In the genomic region with DNA sequence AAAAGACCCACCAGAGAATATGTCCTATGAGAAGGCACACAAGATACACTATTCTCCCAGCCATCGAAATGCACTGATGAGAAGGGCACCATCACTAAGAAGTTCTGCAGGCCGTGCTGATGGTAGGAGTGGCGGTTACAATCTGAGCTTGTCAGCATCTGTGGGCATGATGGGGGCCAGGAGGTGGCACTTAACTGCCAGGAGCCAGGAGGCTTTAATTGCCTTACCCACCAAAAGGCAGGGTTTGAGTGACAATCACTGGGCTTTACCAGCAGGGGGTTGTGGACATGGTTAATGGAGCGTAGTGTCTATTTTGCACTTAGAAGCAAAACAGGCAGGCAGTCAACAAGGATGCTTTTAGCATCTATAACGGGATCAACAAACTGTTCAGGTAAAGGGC, we compare ENCODE assay signal across 13 cellular contexts. TPM values are rescaled to one million over a fixed set of nuclear protein-coding genes. Genes with fewer than 3 reads are reported as not detected.
DNase-seq lines count a peak whose midpoint lies in the region; TF ChIP-seq lines count a peak whose summit lies in the region.
"Had no signal": no experiment of that assay in that cellular context is flagged by ENCODE, and none has a peak within 500 bp of the region (broad histone marks: within the 10 kb centered on the region; RNA-seq: fewer than 3 reads in every experiment).

No MANE protein-coding gene starts in this region.

- TF ChIP-seq CTCF in HFFc6 (IDR thresholded peaks at IDR 0.05) (0 out of 2 replicates have a peak, but pooled peaks have one; percentile 14), OCI-LY7 (conservative IDR thresholded peaks at IDR 0.05; ENCODE audit: low read length) (peak; percentile 66), ovary (IDR thresholded peaks at IDR 0.05) (no peak), uterus (IDR thresholded peaks at IDR 0.05) (no peak)

- no TSS peak for BruUV-seq in OCI-LY7 (replicated peaks; lab: Mats Ljungman, UMichigan)

- peaks cover 3% of the 10 kb centered on the region; the same call in 1 of the 2 replicates for H3K27me3 Mint-ChIP-seq in HFFc6 (ENCODE audit: insufficient read depth)

- no peak overlapping the region for H2BK12ac ChIP-seq in mesenchymal stem cell (ENCODE audit: low read length in 2 of 2)

- H3K4me3 Mint-ChIP-seq in HFFc6, result no peak overlapping the region
- H3K4me3 Mint-ChIP-seq: endodermal cell had no signal

- no peak overlapping the region for H3K4me3 ChIP-seq in OCI-LY7 (ENCODE audit: low read depth, low read length, poor library complexity, severe bottlenecking)
- no peak overlapping the region for H3K4me3 ChIP-seq in mesenchymal stem cell (ENCODE audit: insufficient read depth in 1 of 2, low read depth in 1 of 2, low read length in 2 of 2)
- H3K4me3 ChIP-seq in effector memory CD4-positive, alpha-beta T cell (ENCODE audit: insufficient read depth, low read depth, low read length, poor library complexity, severe bottlenecking), result no peak overlapping the region
- no peak overlapping the region for H3K4me3 ChIP-seq in ovary
- no peak overlapping the region for H3K4me3 ChIP-seq in uterus
- H3K4me3 ChIP-seq: MG63, SJCRH30 had no signal

- H3K4me1 ChIP-seq in OCI-LY7 (ENCODE audit: insufficient read depth, low read length, poor library complexity, severe bottlenecking) (peaks cover 7% of the 10 kb centered on the region), mesenchymal stem cell (ENCODE audit: control insufficient read depth, insufficient read depth, low read depth, low read length) (peaks cover 3% of the 10 kb centered on the region), ovary (ENCODE audit: insufficient read depth) (no peaks in the 10 kb centered on the region), uterus (no peaks in the 10 kb centered on the region)
- no peaks in the 10 kb centered on the region for H3K4me1 ChIP-seq in effector memory CD4-positive, alpha-beta T cell (ENCODE audit: control insufficient read depth, insufficient read depth, low read length, poor library complexity, severe bottlenecking)
- H3K4me1 ChIP-seq: SJCRH30 had no signal

- H3K9me2 ChIP-seq in OCI-LY7 (ENCODE audit: insufficient read depth, low read length), result no peaks in the 10 kb centered on the region

- POLR2A ChIA-PET in OCI-LY7 (lab: Charles Lee), result interaction anchor here (0.6 to 1.1 kb wide), 4 partner anchors 21 to 199 kb away, joined by 3 to 5 read pairs (median 4); no protein-coding TSS in a partner anchor

- no peak overlapping the region for H3K14ac ChIP-seq in mesenchymal stem cell (ENCODE audit: low read length in 2 of 2)

- no peak overlapping the region for H2BK120ac ChIP-seq in mesenchymal stem cell (ENCODE audit: low read depth, low read length)

- no peak overlapping the region for H2BK5ac ChIP-seq in mesenchymal stem cell (ENCODE audit: low read depth, low read length, poor library complexity, severe bottlenecking)

- 83% methylated on average over 5 of the region's 5 CpGs for WGBS in mesenchymal stem cell
- 84 to 85% (median 84%) methylated on average over 5 of the region's 5 CpGs for WGBS in ovary, 3 donors

- no peak overlapping the region for H3K4ac ChIP-seq in mesenchymal stem cell (ENCODE audit: low read depth in 1 of 2, low read length in 2 of 2)

- CTCF ChIA-PET in OCI-LY7 (lab: Charles Lee; ENCODE audit: unreplicated experiment), result no interaction called here

- no peaks in the 10 kb centered on the region for H3K79me2 ChIP-seq in OCI-LY7 (ENCODE audit: insufficient read depth, low read depth, low read length)

- H3K18ac ChIP-seq in mesenchymal stem cell (ENCODE audit: low read depth in 1 of 2, low read length in 2 of 2), result no peak overlapping the region

- H2AFZ ChIP-seq in OCI-LY7 (ENCODE audit: low read length) (no peak overlapping the region; the same call in 1 of the 2 replicates), mesenchymal stem cell (ENCODE audit: low read depth, low read length) (no peak overlapping the region)

- peak overlapping the region; percentile 12 for H4K91ac ChIP-seq in mesenchymal stem cell (ENCODE audit: low read length)

- H4K20me1 ChIP-seq in OCI-LY7 (ENCODE audit: insufficient read depth, low read length), result no peaks in the 10 kb centered on the region

- peaks cover 16% of the 10 kb centered on the region for H3K4me1 Mint-ChIP-seq in HFFc6 (ENCODE audit: low read depth)
- H3K4me1 Mint-ChIP-seq: endodermal cell had no signal

- no peak overlapping the region for H4K8ac ChIP-seq in mesenchymal stem cell (ENCODE audit: low read length)

- intact Hi-C loops in OCI-LY7 (cut with micrococcal nuclease; ENCODE audit: unreplicated experiment), result loop anchor here (10.0 kb wide), 1 partner anchor 454 kb away; no protein-coding TSS in a partner anchor
- intact Hi-C loops in ovary (cut with DNase I), result no loop called here
- intact Hi-C loops in uterus (cut with DNase I; ENCODE audit: low total_unique reads), result loop anchor here (10.0 kb wide), 1 partner anchor 164 kb away; no protein-coding TSS in a partner anchor

- no peak for TF ChIP-seq POLR2A in ovary (IDR thresholded peaks at IDR 0.05)
- TF ChIP-seq POLR2A in uterus (IDR thresholded peaks at IDR 0.05), result no peak

- H3K4me2 ChIP-seq in OCI-LY7 (ENCODE audit: low read length) (peak overlapping the region; percentile 5; the same call in 1 of the 2 replicates), mesenchymal stem cell (ENCODE audit: low read length, poor library complexity, severe bottlenecking) (no peak overlapping the region)

- no peak overlapping the region for H3K27ac Mint-ChIP-seq in HFFc6
- H3K27ac Mint-ChIP-seq: endodermal cell had no signal

- no peaks in the 10 kb centered on the region for H3K79me1 ChIP-seq in mesenchymal stem cell (replicated peaks; ENCODE audit: low read length, poor library complexity, severe bottlenecking)

- no peak overlapping the region for H3K23ac ChIP-seq in mesenchymal stem cell (ENCODE audit: low read length in 2 of 2)

- no peak overlapping the region for H2BK15ac ChIP-seq in mesenchymal stem cell (ENCODE audit: low read depth, poor library complexity, severe bottlenecking)

- H3K27me3 ChIP-seq in mesenchymal stem cell (ENCODE audit: control insufficient read depth in 1 of 2, insufficient read depth in 1 of 2, low read length in 2 of 2), result no peaks in the 10 kb centered on the region
- H3K27me3 ChIP-seq in effector memory CD4-positive, alpha-beta T cell (replicated peaks; ENCODE audit: control insufficient read depth, insufficient read depth, low read length, poor library complexity, severe bottlenecking), result no peaks in the 10 kb centered on the region
- H3K27me3 ChIP-seq in ovary, result no peaks in the 10 kb centered on the region
- H3K27me3 ChIP-seq in uterus, result no peaks in the 10 kb centered on the region
- H3K27me3 ChIP-seq: MG63 had no signal

- DNase-seq in NCI-H82 (lab: John Stamatoyannopoulos, UW), result peak; percentile 55
- DNase-seq in NCI-H82 treated with DMSO at 0.1 percent for 48 hours (lab: John Stamatoyannopoulos, UW; ENCODE audit: unreplicated experiment), result no peak
- DNase-seq in HFFc6, result no peak
- peak; percentile 59 for DNase-seq in OCI-LY7 (ENCODE audit: low spot score)
- DNase-seq in mesenchymal stem cell, result no peak
- DNase-seq in effector memory CD4-positive, alpha-beta T cell, result no peak
- DNase-seq in ovary, result no peak
- DNase-seq in uterus, result no peak
- DNase-seq: activated CD4-positive, alpha-beta T cell treated with anti-CD3 and anti-CD28 coated beads for 1 hour; endodermal cell; GF-D8; MG63 had no signal

- no peaks in the 10 kb centered on the region for H3K36me3 ChIP-seq in OCI-LY7 (ENCODE audit: insufficient read depth, low read length)
- no peaks in the 10 kb centered on the region for H3K36me3 ChIP-seq in mesenchymal stem cell (ENCODE audit: control insufficient read depth in 1 of 2, insufficient read depth in 2 of 2, low read depth in 1 of 2, low read length in 2 of 2)
- no peaks in the 10 kb centered on the region for H3K36me3 ChIP-seq in effector memory CD4-positive, alpha-beta T cell (ENCODE audit: control insufficient read depth, insufficient read depth, low read length)
- H3K36me3 ChIP-seq in ovary, result no peaks in the 10 kb centered on the region
- H3K36me3 ChIP-seq in uterus, result no peaks in the 10 kb centered on the region
- H3K36me3 ChIP-seq: MG63, SJCRH30 had no signal

- no peak for TF ChIP-seq EP300 in ovary (IDR thresholded peaks at IDR 0.05)

- H2AK5ac ChIP-seq in mesenchymal stem cell (ENCODE audit: low read length, severe bottlenecking), result no peak overlapping the region

- H3K9ac ChIP-seq in mesenchymal stem cell (ENCODE audit: low read length), result no peak overlapping the region

- H3K27ac ChIP-seq in OCI-LY7 (ENCODE audit: low read depth, low read length, poor library complexity, severe bottlenecking) (no peak overlapping the region), mesenchymal stem cell (ENCODE audit: low read length, poor library complexity, severe bottlenecking) (no peak overlapping the region), ovary (no peak overlapping the region), uterus (no peak overlapping the region)
- H3K27ac ChIP-seq in effector memory CD4-positive, alpha-beta T cell (ENCODE audit: insufficient read depth, low read length, poor library complexity, severe bottlenecking), result no peak overlapping the region
- H3K27ac ChIP-seq: SJCRH30 had no signal

- peaks cover 8% of the 10 kb centered on the region; the same call in 1 of the 2 replicates for H3K9me3 Mint-ChIP-seq in HFFc6

- no peaks in the 10 kb centered on the region for H3K36me3 Mint-ChIP-seq in HFFc6 (ENCODE audit: low read depth)

- no peaks in the 10 kb centered on the region for H3K9me3 ChIP-seq in OCI-LY7 (ENCODE audit: low read length)
- H3K9me3 ChIP-seq in mesenchymal stem cell (ENCODE audit: control insufficient read depth, low read length), result peaks cover 4% of the 10 kb centered on the region
- H3K9me3 ChIP-seq in effector memory CD4-positive, alpha-beta T cell (ENCODE audit: control insufficient read depth, low read length), result no peaks in the 10 kb centered on the region
- no peaks in the 10 kb centered on the region for H3K9me3 ChIP-seq in ovary
- no peaks in the 10 kb centered on the region for H3K9me3 ChIP-seq in uterus
- H3K9me3 ChIP-seq: MG63 had no signal

RNA-seq across cellular contexts. Expression of gene SQOR, which starts 16.0 kb away (rescaled TPM):
- total RNA-seq in HFFc6 (2021; fragmentation: NEBNext Ultra II Directional; extraction: Animal tissue kit (Norgen Biotek cat#: 25700)), result 10 to 100 TPM; 25.3 to 43.2 (median 39.7) TPM
- 0.23 and 1.8 TPM in 2 replicates for total RNA-seq in OCI-LY7 (2014; rRNA removed; shearing (Covaris generic))
- 0.42 and 0.89 TPM in 2 replicates for total RNA-seq in OCI-LY7 (2022)
- polyA plus RNA-seq in mesenchymal stem cell (2013, experiment 1 of 2), result 90.1 TPM
- polyA plus RNA-seq in mesenchymal stem cell (2013, experiment 2 of 2), result 94.1 TPM
- total RNA-seq in ovary, result 10 to 100 TPM in 5 of 7 donors, 1 to 10 TPM in 2; 5.5 to 28.1 (median 11.3) TPM
- 10 to 100 TPM; 11.8 to 35.1 TPM for polyA plus RNA-seq in ovary
- 10 to 100 TPM; 11.5 to 37.1 (median 19.3) TPM for total RNA-seq in uterus

RNA-seq across cellular contexts. Expression of gene BLOC1S6, which starts 31.6 kb away (rescaled TPM):
- 10 to 100 TPM; 55.2 to 67.2 (median 59.4) TPM for total RNA-seq in HFFc6 (2021; fragmentation: NEBNext Ultra II Directional; extraction: Animal tissue kit (Norgen Biotek cat#: 25700))
- total RNA-seq in OCI-LY7 (2014; rRNA removed; shearing (Covaris generic)), result 50.2 and 74.7 TPM in 2 replicates
- total RNA-seq in OCI-LY7 (2022), result 79.0 and 85.1 TPM in 2 replicates
- polyA plus RNA-seq in mesenchymal stem cell (2013, experiment 1 of 2), result 41.8 TPM
- polyA plus RNA-seq in mesenchymal stem cell (2013, experiment 2 of 2), result 43.1 TPM
- total RNA-seq in ovary, result 10 to 100 TPM; 34.1 to 58.3 (median 46.1) TPM
- polyA plus RNA-seq in ovary, result 10 to 100 TPM; 28.8 to 32.2 TPM
- total RNA-seq in uterus, result 100 to 1,000 TPM in 2 of 4 donors, 10 to 100 TPM in 2; 35.0 to 576 (median 85.4) TPM

Comparison
In these comparisons a context has a peak if more than half of its experiments do, and no peak if none do; other contexts are left out.
1. DNase-seq: peak in NCI-H82 (single experiment) and OCI-LY7 (single experiment); none in NCI-H82 treated with DMSO at 0.1 percent for 48 hours (single experiment), HFFc6 (single experiment), mesenchymal stem cell (single experiment), effector memory CD4-positive, alpha-beta T cell (0 of 3), ovary (0 of 5) and uterus (0 of 2).
2. CTCF ChIP-seq: peak in HFFc6 (single experiment) and OCI-LY7 (single experiment); none in ovary (0 of 3) and uterus (0 of 4).
3. intact Hi-C loops: an anchor here in OCI-LY7 (10.0 kb wide) and uterus (10.0 kb wide); none called in ovary.